Comparison of ENCODE assay signal across 8 cellular contexts in the genomic region with DNA sequence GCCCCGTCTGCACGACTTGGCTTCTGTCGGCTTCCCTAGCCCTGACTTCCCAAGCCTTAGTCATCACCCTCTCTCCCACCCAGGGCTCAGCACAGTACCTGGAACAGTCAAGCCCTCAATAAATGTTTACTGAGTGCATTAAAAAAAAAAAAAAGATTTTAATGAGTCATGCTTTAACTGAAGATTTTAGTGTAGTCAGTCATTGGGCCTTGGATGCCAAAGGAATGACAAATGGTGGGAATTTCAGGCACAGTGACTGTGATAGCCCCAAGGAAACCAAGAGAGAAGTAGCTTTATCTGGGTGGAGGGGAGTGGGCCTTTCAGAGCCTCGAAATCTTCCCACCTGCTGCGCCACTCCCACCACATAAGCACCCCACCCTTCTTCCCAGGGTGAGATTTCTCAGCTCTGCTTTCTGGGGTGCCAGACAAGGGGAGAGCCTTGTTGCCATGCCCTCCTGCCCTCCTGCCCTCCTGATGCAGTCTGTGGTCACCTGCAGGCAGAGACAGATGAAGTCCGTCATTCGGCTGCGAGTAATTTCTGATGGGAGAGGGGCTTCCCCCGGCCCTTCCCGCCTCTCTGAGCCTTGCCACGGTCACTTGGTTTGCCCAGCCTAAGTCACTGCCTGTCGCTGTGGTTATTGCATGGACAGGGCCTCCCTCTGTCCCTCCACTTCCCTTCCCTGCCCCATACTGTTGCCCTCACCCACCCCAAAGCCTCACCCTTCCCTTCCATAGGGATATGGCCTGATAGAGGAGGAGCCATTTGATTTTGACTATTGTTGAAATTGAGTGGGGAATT. TPM values are rescaled to one million over a fixed set of nuclear protein-coding genes. Genes with fewer than 3 reads are reported as not detected.
DNase-seq lines count a peak whose midpoint lies in the region; ATAC-seq, FAIRE-seq and TF ChIP-seq lines count a peak whose summit lies in the region.

No MANE protein-coding gene starts in this region.

- H3K9me3 Mint-ChIP-seq in T-helper 1 cell treated with Interleukin-12 subunit alpha and Interleukin-12 subunit beta and Interleukin-4 antibody, amounts not matched to agents 30 μg/mL and 1 μg/mL, for 36 hours = peaks cover 10% of the 10 kb centered on the region

- FAIRE-seq in keratinocyte (lab: Jason Lieb, UNC) = no peak

- H3K27me3 Mint-ChIP-seq in T-helper 1 cell treated with Interleukin-12 subunit alpha and Interleukin-12 subunit beta and Interleukin-4 antibody, amounts not matched to agents 30 μg/mL and 1 μg/mL, for 36 hours (ENCODE audit: low read depth) = no peaks in the 10 kb centered on the region

- H2AFZ ChIP-seq in keratinocyte (ENCODE audit: control insufficient read depth, low read length) = no peak overlapping the region

- H3K4me3 ChIP-seq in keratinocyte (ENCODE audit: control insufficient read depth in 2 of 3, extremely low read depth in 1 of 3, insufficient read depth in 2 of 3, low read depth in 1 of 3, low read length in 3 of 3) = peak overlapping the region in 1 of 3 experiments; percentile 8
- H3K4me3 ChIP-seq in thymus (ENCODE audit: low read length) = no peak overlapping the region

- 92% methylated on average over 12 of the region's 12 CpGs for WGBS in thymus

- H3K79me2 ChIP-seq in keratinocyte (ENCODE audit: control insufficient read depth, insufficient read depth, low read length) = peaks cover 74% of the 10 kb centered on the region

- peaks cover 69% of the 10 kb centered on the region for H3K36me3 Mint-ChIP-seq in T-helper 1 cell treated with Interleukin-12 subunit alpha and Interleukin-12 subunit beta and Interleukin-4 antibody, amounts not matched to agents 30 μg/mL and 1 μg/mL, for 36 hours (ENCODE audit: low read depth)

- H3K4me2 ChIP-seq in keratinocyte (ENCODE audit: control insufficient read depth, extremely low read depth, insufficient read depth, low read depth, low read length) = peak overlapping the region; percentile 46

- H3K27me3 ChIP-seq in keratinocyte (ENCODE audit: control insufficient read depth, extremely low read depth, insufficient read depth, low read length) (no peaks in the 10 kb centered on the region), thymus (ENCODE audit: control insufficient read depth, insufficient read depth) (no peaks in the 10 kb centered on the region)

- no peak for ATAC-seq in HG02623 (IDR thresholded peaks at IDR 0.05; ENCODE audit: unreplicated experiment)

- H3K9me3 ChIP-seq in keratinocyte (ENCODE audit: control insufficient read depth, low read depth, low read length) (peaks cover 2% of the 10 kb centered on the region), thymus (ENCODE audit: control insufficient read depth) (no peaks in the 10 kb centered on the region)

- H3K27ac ChIP-seq in keratinocyte (ENCODE audit: control insufficient read depth, insufficient read depth, low read length) (peak overlapping the region; percentile 88), thymus (ENCODE audit: low read depth) (peak overlapping the region; percentile 12)

- no peak for TF ChIP-seq CTCF in keratinocyte (optimal IDR thresholded peaks at IDR 0.05 in 1 of 3, IDR thresholded peaks at IDR 0.05 in 1 of 3, conservative IDR thresholded peaks at IDR 0.05 in 1 of 3; ENCODE audit: extremely low read depth in 1 of 3, insufficient read depth in 2 of 3, low read length in 3 of 3)

- DNase-seq in T-helper 1 cell (no peak), amniotic epithelial cell (ENCODE audit: low read depth) (peak; percentile 100), keratinocyte (ENCODE audit: low read depth, low spot score) (peak; percentile 88), HuH-7.5 (ENCODE audit: low spot score) (no peak), medulla oblongata (ENCODE audit: extremely low spot score) (no peak)

- peaks cover 75% of the 10 kb centered on the region for H3K4me1 Mint-ChIP-seq in T-helper 1 cell treated with Interleukin-12 subunit alpha and Interleukin-12 subunit beta and Interleukin-4 antibody, amounts not matched to agents 30 μg/mL and 1 μg/mL, for 36 hours (ENCODE audit: low read depth)

- peaks cover 5% of the 10 kb centered on the region for H3K9me1 ChIP-seq in keratinocyte (ENCODE audit: control insufficient read depth, extremely low read depth, insufficient read depth, low read length)

- H3K36me3 ChIP-seq in keratinocyte (ENCODE audit: control insufficient read depth in 2 of 2, extremely low read depth in 1 of 2, insufficient read depth in 2 of 2, low read length in 2 of 2) (peaks cover 11 to 28% of the 10 kb centered on the region in 2 experiments), thymus (ENCODE audit: control insufficient read depth, insufficient read depth) (no peaks in the 10 kb centered on the region)

- peak overlapping the region; percentile 74 for H3K27ac Mint-ChIP-seq in T-helper 1 cell treated with Interleukin-12 subunit alpha and Interleukin-12 subunit beta and Interleukin-4 antibody, amounts not matched to agents 30 μg/mL and 1 μg/mL, for 36 hours

- H4K20me1 ChIP-seq in keratinocyte (ENCODE audit: control insufficient read depth, extremely low read depth, insufficient read depth, low read length) = no peaks in the 10 kb centered on the region

- dilution Hi-C loops in keratinocyte (cut with MboI; ENCODE audit: extremely low pct_ligation_motif_present, low sequenced_read_pairs) = no loop called here

- H3K4me1 ChIP-seq in keratinocyte (ENCODE audit: control insufficient read depth, extremely low read depth, insufficient read depth, low read length) (peaks cover 67% of the 10 kb centered on the region), thymus (ENCODE audit: control insufficient read depth, insufficient read depth, low read length) (peaks cover 24% of the 10 kb centered on the region)

- H3K9ac ChIP-seq in keratinocyte (ENCODE audit: control insufficient read depth, extremely low read depth, insufficient read depth, low read length) = peak overlapping the region; percentile 76

- H3K4me3 Mint-ChIP-seq in T-helper 1 cell treated with Interleukin-12 subunit alpha and Interleukin-12 subunit beta and Interleukin-4 antibody, amounts not matched to agents 30 μg/mL and 1 μg/mL, for 36 hours = no peak overlapping the region

RNA-seq across cellular contexts. Expression of a gene that starts 41.8 kb away (rescaled TPM):
- polyA plus RNA-seq in keratinocyte (30.6 to 52.9 TPM (median 33.7 TPM) in 3 replicates), thymus (21.6 TPM)
- polyA plus RNA-seq in keratinocyte (2011; ENCODE audit: low read depth) = 8.1 TPM
- polyA plus RNA-seq in keratinocyte (2011; cell fraction: cytosol; rRNA removed) = 23.9 and 26.7 TPM in 2 replicates
- polyA plus RNA-seq in keratinocyte (2011; cell fraction: nucleus; rRNA removed) = 74.9 and 76.8 TPM in 2 replicates
- polyA plus RNA-seq in keratinocyte (2012; ENCODE audit: low replicate concordance) = 26.5 and 44.9 TPM in 2 replicates
- 45.4 to 160 TPM (median 47.7 TPM) in 3 replicates for polyA minus RNA-seq in keratinocyte
- polyA minus RNA-seq in keratinocyte (2011; cell fraction: cytosol; rRNA and poly(A)+ RNA removed) = 23.8 TPM
- 30.5 and 55.1 TPM in 2 replicates for polyA minus RNA-seq in keratinocyte (2011; cell fraction: nucleus; rRNA and poly(A)+ RNA removed)

Comparison
In these comparisons a context has a peak if more than half of its experiments do, and no peak if none do; other contexts are left out.
1. DNase-seq: peak in amniotic epithelial cell (single experiment) and keratinocyte (single experiment); none in T-helper 1 cell (0 of 5), HuH-7.5 (single experiment) and medulla oblongata (single experiment).